In genomic region chr21:29346281-29346680, GRCh38 we compare ENCODE assay signal across 1 cellular context.
A peak's percentile ranks its signal among the peaks of the same experiment; 100 is the strongest.
TF ChIP-seq lines count a peak whose summit lies in the region.

No MANE protein-coding gene starts in this region.

TF ChIP-seq in K562, 482 proteins besides CTCF, POLR2A, EP300 and RAD21:
- TF ChIP-seq ZNF785 (CRISPR knock-in tag; IDR thresholded peaks at IDR 0.05) (no peak), MAFG (tag; conservative IDR thresholded peaks at IDR 0.05) (peak; percentile 86), GATAD2B (IDR thresholded peaks at IDR 0.05; ENCODE audit: borderline replicate concordance) (no peak), WHSC1 (IDR thresholded peaks at IDR 0.05; ENCODE audit: low read length) (no peak), E4F1 (CRISPR knock-in tag; IDR thresholded peaks at IDR 0.05; ENCODE audit: borderline replicate concordance) (no peak), ZNF316 (IDR thresholded peaks at IDR 0.05) (peak; percentile 93), STAT5B (CRISPR knock-in tag; IDR thresholded peaks at IDR 0.05) (no peak), MAFF (IDR thresholded peaks at IDR 0.05; ENCODE audit: low read length) (peak; percentile 93), TAF9B (IDR thresholded peaks at IDR 0.05; ENCODE audit: partially characterized antibody) (no peak), MEIS2 (IDR thresholded peaks at IDR 0.05; ENCODE audit: partially characterized antibody) (no peak), ZNF511 (CRISPR knock-in tag; IDR thresholded peaks at IDR 0.05) (no peak), BCLAF1 (IDR thresholded peaks at IDR 0.05; ENCODE audit: borderline replicate concordance in 1 of 2, control insufficient read depth in 1 of 2, low read depth in 2 of 2, low read length in 1 of 2) (no peak), FOXJ3 (CRISPR knock-in tag; IDR thresholded peaks at IDR 0.05) (no peak), CBX3 (IDR thresholded peaks at IDR 0.05; ENCODE audit: borderline replicate concordance in 1 of 2, low read length in 2 of 2) (no peak), TFE3 (CRISPR knock-in tag; IDR thresholded peaks at IDR 0.05) (no peak), SIX5 (IDR thresholded peaks at IDR 0.05; ENCODE audit: borderline replicate concordance in 1 of 2, insufficient read depth in 1 of 2, low read depth in 1 of 2, low read length in 2 of 2) (no peak), ELF4 (CRISPR knock-in tag; IDR thresholded peaks at IDR 0.05) (no peak), C11orf30 (IDR thresholded peaks at IDR 0.05; ENCODE audit: low read depth) (peak; percentile 89), ARID1B (IDR thresholded peaks at IDR 0.05) (no peak), MAFK (IDR thresholded peaks at IDR 0.05; ENCODE audit: low read length) (peak; percentile 94), POLR2B (IDR thresholded peaks at IDR 0.05; ENCODE audit: low read depth, partially characterized antibody) (no peak), SP1 (CRISPR knock-in tag; IDR thresholded peaks at IDR 0.05) (no peak)
